Comparison of ENCODE assay signal across 1 cellular context in the genomic region with DNA sequence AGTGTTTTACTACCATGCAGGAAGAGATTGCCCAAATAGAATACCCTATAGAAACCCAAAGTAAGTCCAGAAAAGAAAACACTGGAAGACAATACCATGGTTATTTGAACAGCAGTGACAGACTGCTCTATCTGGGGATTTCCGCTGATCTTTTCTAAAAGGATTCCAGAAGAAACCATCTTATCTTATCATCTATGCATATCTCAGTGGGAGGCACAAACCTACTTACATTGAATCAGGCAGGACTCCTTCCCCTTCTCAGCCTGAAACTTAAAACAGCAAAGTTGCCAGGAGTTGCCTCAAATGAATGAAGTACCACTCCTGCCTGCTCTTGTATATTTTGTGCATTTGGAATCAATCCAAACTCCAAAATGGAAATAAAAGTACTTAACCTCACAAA.
TF ChIP-seq lines count a peak whose summit lies in the region.

No MANE protein-coding gene starts in this region.

TF ChIP-seq in K562, 482 proteins besides CTCF, POLR2A, EP300 and RAD21:
- peak; percentile 81 for TF ChIP-seq ZNF766 (CRISPR knock-in tag; conservative IDR thresholded peaks at IDR 0.05)
- TF ChIP-seq, protein P1, sequence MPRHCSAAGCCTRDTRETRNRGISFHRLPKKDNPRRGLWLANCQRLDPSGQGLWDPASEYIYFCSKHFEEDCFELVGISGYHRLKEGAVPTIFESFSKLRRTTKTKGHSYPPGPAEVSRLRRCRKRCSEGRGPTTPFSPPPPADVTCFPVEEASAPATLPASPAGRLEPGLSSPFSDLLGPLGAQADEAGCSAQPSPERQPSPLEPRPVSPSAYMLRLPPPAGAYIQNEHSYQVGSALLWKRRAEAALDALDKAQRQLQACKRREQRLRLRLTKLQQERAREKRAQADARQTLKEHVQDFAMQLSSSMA (CRISPR knock-in tag; IDR thresholded peaks at IDR 0.05), result no peak
- no peak for TF ChIP-seq MBD2 (IDR thresholded peaks at IDR 0.05; ENCODE audit: borderline replicate concordance, low read depth)
TF ChIP-seq in K562: peak in this region for 1.
